8 cellular contexts compared by ENCODE assay signal in genomic region chr14:100239840-100240724, GRCh38. TPM values are rescaled to one million over a fixed set of nuclear protein-coding genes. Genes with fewer than 3 reads are reported as not detected.
DNase-seq lines count a peak whose midpoint lies in the region; ATAC-seq, FAIRE-seq and TF ChIP-seq lines count a peak whose summit lies in the region.

No MANE protein-coding gene starts in this region.

- H3K9me3 ChIP-seq in right atrium auricular region = no peaks in the 10 kb centered on the region

- no peak for FAIRE-seq in urothelium cell line (lab: Jason Lieb, UNC)

- no peaks in the 10 kb centered on the region for H3K36me3 ChIP-seq in right atrium auricular region

- ATAC-seq in HG02610 (IDR thresholded peaks at IDR 0.05; ENCODE audit: unreplicated experiment) = peak; percentile 32

- H3K27me3 Mint-ChIP-seq in T-helper 1 cell treated with Interleukin-12 subunit alpha and Interleukin-12 subunit beta and Interleukin-4 antibody, amounts not matched to agents 30 μg/mL and 1 μg/mL, for 36 hours (ENCODE audit: low read depth) = no peaks in the 10 kb centered on the region

- peak; percentile 75 for TF ChIP-seq CTCF in GM12865 (IDR thresholded peaks at IDR 0.05; ENCODE audit: insufficient read depth, low read depth, low read length, missing control alignments)
- peak; percentile 80 to 82 for TF ChIP-seq CTCF in right atrium auricular region (IDR thresholded peaks at IDR 0.05)

- H3K9me3 Mint-ChIP-seq in T-helper 1 cell treated with Interleukin-12 subunit alpha and Interleukin-12 subunit beta and Interleukin-4 antibody, amounts not matched to agents 30 μg/mL and 1 μg/mL, for 36 hours = no peaks in the 10 kb centered on the region

- H3K27me3 ChIP-seq in right atrium auricular region = no peaks in the 10 kb centered on the region

- H3K27ac ChIP-seq in angular gyrus (ENCODE audit: low read depth, low read length) (peak overlapping the region; percentile 91), right atrium auricular region (peak overlapping the region; percentile 94 to 96)

- H3K4me3 ChIP-seq in GM12865 (ENCODE audit: low read depth, low read length) (peak overlapping the region; percentile 89), right atrium auricular region (peak overlapping the region; percentile 91 to 99)

- DNase-seq in GM12865 (ENCODE audit: low read depth) (peak; percentile 91), NCI-H1092 (lab: John Stamatoyannopoulos, UW) (peak; percentile 54), right atrium auricular region (ENCODE audit: low spot score) (peak; percentile 85), pulmonary artery endothelial cell (ENCODE audit: low read depth, low spot score) (peak; percentile 70), urothelium cell line (ENCODE audit: low spot score) (peak; percentile 76)

- peaks cover 28% of the 10 kb centered on the region for H3K36me3 Mint-ChIP-seq in T-helper 1 cell treated with Interleukin-12 subunit alpha and Interleukin-12 subunit beta and Interleukin-4 antibody, amounts not matched to agents 30 μg/mL and 1 μg/mL, for 36 hours (ENCODE audit: low read depth)

- H3K27ac Mint-ChIP-seq in T-helper 1 cell treated with Interleukin-12 subunit alpha and Interleukin-12 subunit beta and Interleukin-4 antibody, amounts not matched to agents 30 μg/mL and 1 μg/mL, for 36 hours = peak overlapping the region; percentile 90

- H3K4me3 Mint-ChIP-seq in T-helper 1 cell treated with Interleukin-12 subunit alpha and Interleukin-12 subunit beta and Interleukin-4 antibody, amounts not matched to agents 30 μg/mL and 1 μg/mL, for 36 hours = peak overlapping the region; percentile 90

- H3K4me1 Mint-ChIP-seq in T-helper 1 cell treated with Interleukin-12 subunit alpha and Interleukin-12 subunit beta and Interleukin-4 antibody, amounts not matched to agents 30 μg/mL and 1 μg/mL, for 36 hours (ENCODE audit: low read depth) = peaks cover 48% of the 10 kb centered on the region

- peaks cover 0 to 57% of the 10 kb centered on the region in 2 donors for H3K4me1 ChIP-seq in right atrium auricular region

RNA-seq across cellular contexts. Expression of gene YY1, which starts 1.1 kb away (rescaled TPM):
- total RNA-seq in right atrium auricular region (10 to 100 TPM; 31.3 to 36.3 TPM), pulmonary artery endothelial cell (56.3 and 65.0 TPM in 2 replicates)

Comparison
In these comparisons a context has a peak if more than half of its experiments do, and no peak if none do; other contexts are left out.
1. Peak in every context shown above with its lines: DNase-seq, ATAC-seq, H3K4me3 ChIP-seq and H3K27ac ChIP-seq.